In the genomic region with DNA sequence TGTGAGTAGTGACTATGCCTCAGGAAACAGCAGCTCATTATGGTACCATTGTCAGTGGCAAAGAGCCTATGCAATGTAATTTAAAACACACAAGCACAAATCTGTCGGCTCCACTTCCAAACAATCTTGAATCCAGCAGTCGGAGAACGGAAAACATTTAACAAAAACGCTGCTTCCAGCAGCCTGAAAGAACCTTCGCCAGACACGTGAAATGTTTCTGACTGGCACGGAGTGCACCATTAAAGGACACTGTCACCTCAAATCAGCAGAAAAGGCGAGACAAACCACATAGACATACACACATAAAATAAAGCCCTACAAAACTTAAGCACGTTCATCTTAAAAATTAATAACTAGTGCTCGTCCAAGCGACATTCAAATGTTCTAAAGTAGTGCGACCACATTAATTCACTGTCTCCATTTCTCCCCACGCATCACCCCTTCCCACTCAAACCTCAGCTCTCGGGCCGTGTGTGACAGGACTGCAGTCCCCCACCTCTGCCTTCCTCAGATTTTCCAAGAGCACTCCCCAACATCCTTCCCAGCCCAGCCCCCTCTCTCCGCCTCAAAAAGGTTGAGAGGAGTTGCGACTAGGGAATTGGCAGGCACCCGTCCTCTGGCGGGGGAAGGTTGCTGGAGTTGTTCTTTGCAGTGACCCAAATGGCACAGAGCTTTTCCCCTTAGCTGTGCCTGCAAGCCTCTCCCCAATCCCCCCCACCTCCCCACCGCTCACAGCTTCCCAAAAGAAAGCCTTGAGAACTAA, we compare ENCODE assay signal across 8 cellular contexts. TPM values are rescaled to one million over a fixed set of nuclear protein-coding genes. Genes with fewer than 3 reads are reported as not detected.
DNase-seq lines count a peak whose midpoint lies in the region; ATAC-seq and TF ChIP-seq lines count a peak whose summit lies in the region.

No MANE protein-coding gene starts in this region.

- peaks cover 7% of the 10 kb centered on the region for H3K36me3 ChIP-seq in ectodermal cell (ENCODE audit: control insufficient read depth, insufficient read depth, low read length)
- peaks cover 2 to 3% of the 10 kb centered on the region in 2 donors for H3K36me3 ChIP-seq in lung (ENCODE audit: control insufficient read depth in 2 of 2, insufficient read depth in 2 of 2, low read length in 2 of 2)
- H3K36me3 ChIP-seq in subcutaneous abdominal adipose tissue (ENCODE audit: control insufficient read depth in 5 of 5, insufficient read depth in 5 of 5, low read length in 5 of 5) = peaks cover 0 to 8% (median 3%) of the 10 kb centered on the region in 5 donors

- H3K4me1 Mint-ChIP-seq in activated naive CD4-positive, alpha-beta T cell treated with anti-CD3 and anti-CD28 coated beads for 36 hours (ENCODE audit: low read depth) = peaks cover 54% of the 10 kb centered on the region

- H3K9me3 Mint-ChIP-seq in activated naive CD4-positive, alpha-beta T cell treated with anti-CD3 and anti-CD28 coated beads for 36 hours = no peaks in the 10 kb centered on the region

- H3K36me3 Mint-ChIP-seq in activated naive CD4-positive, alpha-beta T cell treated with anti-CD3 and anti-CD28 coated beads for 36 hours (ENCODE audit: low read depth) = peaks cover 25% of the 10 kb centered on the region

- no peak overlapping the region for H3K27ac Mint-ChIP-seq in activated naive CD4-positive, alpha-beta T cell treated with anti-CD3 and anti-CD28 coated beads for 36 hours

- H3K4me3 Mint-ChIP-seq in activated naive CD4-positive, alpha-beta T cell treated with anti-CD3 and anti-CD28 coated beads for 36 hours = no peak overlapping the region

- ATAC-seq in lung (ENCODE audit: insufficient read depth, low FRiP score) (no peak), HG02981 (IDR thresholded peaks at IDR 0.05; ENCODE audit: unreplicated experiment) (no peak)

- H3K4me1 ChIP-seq in ectodermal cell (ENCODE audit: control insufficient read depth, insufficient read depth, low read length) (peaks cover 20% of the 10 kb centered on the region), lung (ENCODE audit: control insufficient read depth in 2 of 2, insufficient read depth in 2 of 2, low read length in 2 of 2) (peaks cover 5 to 19% of the 10 kb centered on the region in 2 donors), subcutaneous abdominal adipose tissue (ENCODE audit: control insufficient read depth in 5 of 5, insufficient read depth in 5 of 5, low read length in 5 of 5) (peaks cover 0 to 55% (median 44%) of the 10 kb centered on the region in 5 donors)

- peaks cover 11% of the 10 kb centered on the region for H3K27me3 ChIP-seq in ectodermal cell (ENCODE audit: control insufficient read depth, insufficient read depth, low read length, poor library complexity, severe bottlenecking)
- H3K27me3 ChIP-seq in lung (ENCODE audit: control insufficient read depth, insufficient read depth) = no peaks in the 10 kb centered on the region
- H3K27me3 ChIP-seq in subcutaneous abdominal adipose tissue (ENCODE audit: control insufficient read depth in 5 of 5, insufficient read depth in 4 of 5, low read length in 5 of 5) = no peaks in the 10 kb centered on the region

- intact Hi-C loops in activated naive CD4-positive, alpha-beta T cell treated with anti-CD3 and anti-CD28 coated beads for 36 hours (cut with micrococcal nuclease) = loop anchor here (1.0 to 5.0 kb wide), 12 partner anchors 8 to 314 kb away; partner anchors contain the start of genes ANKRD42 and DDIAS

- WGBS in ectodermal cell, 2 experiments = 1 to 2% methylated on average over 19 to 20 of the region's 20 CpGs
- WGBS in lung, 2 donors = 1% methylated on average over 20 of the region's 20 CpGs

- peak overlapping the region; percentile 30 for H3K27ac ChIP-seq in ectodermal cell (ENCODE audit: insufficient read depth, low read depth, low read length, poor library complexity, severe bottlenecking)
- H3K27ac ChIP-seq in lung (ENCODE audit: low read depth in 1 of 2, low read length in 1 of 2) = peak overlapping the region; percentile 83 to 85
- H3K27ac ChIP-seq in subcutaneous abdominal adipose tissue (ENCODE audit: low read depth, low read length) = peak overlapping the region; percentile 99

- peak overlapping the region; percentile 86 for H3K4me3 ChIP-seq in ectodermal cell (ENCODE audit: insufficient read depth, low read depth, low read length)
- peak overlapping the region; percentile 46 for H3K4me3 ChIP-seq in lung
- peak overlapping the region; percentile 60 to 99 (median 98) for H3K4me3 ChIP-seq in subcutaneous abdominal adipose tissue (ENCODE audit: low read depth in 1 of 5, low read length in 5 of 5)

- no peaks in the 10 kb centered on the region for H3K9me3 ChIP-seq in ectodermal cell (ENCODE audit: control insufficient read depth, low read length)
- no peaks in the 10 kb centered on the region for H3K9me3 ChIP-seq in lung (ENCODE audit: control insufficient read depth in 2 of 2, insufficient read depth in 1 of 2, low read length in 1 of 2)
- no peaks in the 10 kb centered on the region for H3K9me3 ChIP-seq in subcutaneous abdominal adipose tissue (ENCODE audit: control insufficient read depth in 5 of 5, low read length in 5 of 5)

- no peaks in the 10 kb centered on the region for H3K27me3 Mint-ChIP-seq in activated naive CD4-positive, alpha-beta T cell treated with anti-CD3 and anti-CD28 coated beads for 36 hours (ENCODE audit: low read depth)

- no peak for TF ChIP-seq CTCF in lung (IDR thresholded peaks at IDR 0.05; ENCODE audit: control extremely low read depth, extremely low read depth)

- peak overlapping the region; percentile 76 to 100 (median 83) for H3K9ac ChIP-seq in subcutaneous abdominal adipose tissue (ENCODE audit: low read length in 5 of 5)

- peak; percentile 49 for DNase-seq in activated naive CD4-positive, alpha-beta T cell treated with Interleukin-2 at 50 U/mL for 16 hours
- no peak for DNase-seq in activated naive CD4-positive, alpha-beta T cell treated with anti-CD3 and anti-CD28 coated beads for 36 hours
- DNase-seq in SK-N-DZ (ENCODE audit: low spot score) = peak; percentile 41
- DNase-seq in lung (ENCODE audit: low spot score) = no peak
- DNase-seq in SHP77 treated with DMSO at 0.1 percent for 48 hours (lab: John Stamatoyannopoulos, UW) = no peak

- CTCF ChIA-PET in activated naive CD4-positive, alpha-beta T cell treated with anti-CD3 and anti-CD28 coated beads for 36 hours (lab: Charles Lee) = interaction anchor here (1.1 to 1.8 kb wide), 3 partner anchors 89 to 170 kb away, joined by 4 to 8 read pairs (median 4); partner anchors contain the start of genes DDIAS and PRCP

RNA-seq across cellular contexts. Expression of gene RAB30, which starts 0.6 kb away (rescaled TPM):
- total RNA-seq in activated naive CD4-positive, alpha-beta T cell treated with anti-CD3 and anti-CD28 coated beads for 36 hours = 10 to 100 TPM in 1 of 2 experiments, 1 to 10 TPM in 1; 8.8 to 11.1 TPM
- polyA plus RNA-seq in SK-N-DZ (2014; cell fraction: cytosol; rRNA removed) = 14.3 and 19.0 TPM in 2 replicates
- polyA plus RNA-seq in SK-N-DZ (2014; cell fraction: nucleus; rRNA removed) = 9.9 and 12.7 TPM in 2 replicates
- polyA plus RNA-seq in ectodermal cell (2013, experiment 1 of 4) = 7.1 TPM
- polyA plus RNA-seq in ectodermal cell (2013, experiment 2 of 4) = 6.6 TPM
- 6.7 TPM for polyA plus RNA-seq in ectodermal cell (2013, experiment 3 of 4)
- polyA plus RNA-seq in ectodermal cell (2013, experiment 4 of 4) = 7.3 TPM
- 10 to 100 TPM; 12.4 to 25.5 TPM for total RNA-seq in lung
- polyA plus RNA-seq in lung = 1 to 10 TPM; 1.6 to 2.7 TPM

Comparison
In these comparisons a context has a peak if more than half of its experiments do, and no peak if none do; other contexts are left out.
1. DNase-seq: peak in activated naive CD4-positive, alpha-beta T cell treated with Interleukin-2 at 50 U/mL for 16 hours (single experiment) and SK-N-DZ (single experiment); none in activated naive CD4-positive, alpha-beta T cell treated with anti-CD3 and anti-CD28 coated beads for 36 hours (single experiment), lung (single experiment) and SHP77 treated with DMSO at 0.1 percent for 48 hours (single experiment).
2. H3K27ac ChIP-seq: peak in every context shown above with its lines; median percentile 99 in subcutaneous abdominal adipose tissue; 84 in lung; 30 in ectodermal cell.
3. H3K4me3 ChIP-seq: peak in every context shown above with its lines; median percentile 98 in subcutaneous abdominal adipose tissue; 86 in ectodermal cell; 46 in lung.